In genomic region chr3:25390605-25391004, GRCh38 we compare ENCODE assay signal across 26 cellular contexts.
"Had no signal": no experiment of that assay in that cellular context is flagged by ENCODE, and none has a peak within 500 bp of the region (broad histone marks: within the 10 kb centered on the region; RNA-seq: fewer than 3 reads in every experiment).

No MANE protein-coding gene starts in this region.

- DNase-seq: stimulated activated CD4-positive, alpha-beta T cell treated with anti-CD3 and anti-CD28 coated beads, Interleukin-2, amount 100 ng/mL, for 48 hours; stimulated activated CD4-positive, alpha-beta T cell treated with anti-CD3 and anti-CD28 coated beads, Interleukin-4, amount 100 ng/mL, for 1 hour; stimulated activated CD4-positive, alpha-beta T cell treated with anti-CD3 and anti-CD28 coated beads, Interleukin-4, amount 100 ng/mL, for 24 hours; stimulated activated CD4-positive, alpha-beta T cell treated with anti-CD3 and anti-CD28 coated beads, Interleukin-4, amount 100 ng/mL, for 4 hours; stimulated activated CD8-positive, alpha-beta memory T cell treated with anti-CD3 and anti-CD28 coated beads, Interleukin-4, amount 100 ng/mL, for 48 hours; stimulated activated naive B cell treated with anti-CD40 and anti-IgM and Interleukin-4, amounts not matched to agents 10 μg/mL and 1 μg/mL and 100 μg/mL, for 72 hours; stimulated activated naive CD4-positive, alpha-beta T cell; stimulated activated naive CD4-positive, alpha-beta T cell treated with Interleukin-2 at 50 U/mL for 16 hours; stimulated activated naive CD8-positive, alpha-beta T cell treated with anti-CD3 and anti-CD28 coated beads, Interleukin-15, amount 100 ng/mL, for 72 hours; stimulated activated naive CD8-positive, alpha-beta T cell treated with anti-CD3 and anti-CD28 coated beads, Interleukin-15, Interleukin-2, amounts not matched to agents 100 U/mL and 50 U/mL, for 24 hours; stomach; substantia nigra; testis; thyroid gland; tibial artery; transverse colon; trophoblast cell; upper lobe of left lung; upper lobe of right lung; uterus had no signal

- H3K27ac ChIP-seq: stomach, suprapubic skin, testis, thoracic aorta, thyroid gland, tibial artery, tibial nerve, transverse colon, upper lobe of left lung, upper lobe of right lung, uterus, vagina had no signal

- ATAC-seq: stimulated activated effector memory CD8-positive, alpha-beta T cell treated with anti-CD3 and anti-CD28 coated beads, Interleukin-12 subunit alpha, Interleukin-12 subunit beta, amount 100 ng/mL, for 72 hours; stimulated activated memory B cell treated with anti-CD40 and anti-IgM and Interleukin-4, amounts not matched to agents 10 μg/mL and 1 μg/mL and 100 μg/mL, for 72 hours; stimulated activated naive B cell treated with anti-CD40 and anti-IgM and Interleukin-4, amounts not matched to agents 10 μg/mL and 1 μg/mL and 100 μg/mL, for 72 hours; stimulated activated naive CD8-positive, alpha-beta T cell treated with anti-CD3 and anti-CD28 coated beads, Interleukin-15, amount 100 ng/mL, for 72 hours; stimulated activated naive CD8-positive, alpha-beta T cell treated with anti-CD3 and anti-CD28 coated beads, Interleukin-15, Interleukin-2, amounts not matched to agents 100 U/mL and 50 U/mL, for 24 hours; upper lobe of right lung had no signal
